Comparison of ENCODE assay signal across 2 cellular contexts in genomic region chr1:44240802-44241671, GRCh38.
A peak's percentile ranks its signal among the peaks of the same experiment; 100 is the strongest.
TF ChIP-seq lines count a peak whose summit lies in the region.

No MANE protein-coding gene starts in this region.

TF ChIP-seq in GM12878, 131 proteins besides CTCF, POLR2A, EP300 and RAD21:
- TF ChIP-seq BCL3 (IDR thresholded peaks at IDR 0.05; ENCODE audit: borderline replicate concordance, insufficient read depth, low read depth, low read length, poor library complexity, severe bottlenecking) (peak; percentile 84), PML (IDR thresholded peaks at IDR 0.05; ENCODE audit: low read length) (no peak)

TF ChIP-seq in HepG2, 621 proteins besides CTCF, POLR2A, EP300 and RAD21:
- TF ChIP-seq MNT (IDR thresholded peaks at IDR 0.05) (0 out of 2 replicates have a peak, but pooled peaks have one; percentile 34), SSRP1 (CRISPR knock-in tag; IDR thresholded peaks at IDR 0.05) (no peak)
TF ChIP-seq in HepG2: peak in this region for 1.
